Comparison of ENCODE assay signal across 8 cellular contexts in genomic region chr2:26299488-26300092, GRCh38. TPM values are rescaled to one million over a fixed set of nuclear protein-coding genes. Genes with fewer than 3 reads are reported as not detected.
DNase-seq lines count a peak whose midpoint lies in the region; ATAC-seq lines count a peak whose summit lies in the region.

No MANE protein-coding gene starts in this region.

- POLR2A ChIA-PET in activated CD8-positive, alpha-beta T cell treated with anti-CD3 and anti-CD28 coated beads, Interleukin-2, amount 10 ng/mL, durations not matched to agents 7 days and 5 days (lab: Charles Lee), result interaction anchor here (0.6 to 1.7 kb wide), 5 partner anchors 10 to 212 kb away, joined by 3 to 13 read pairs (median 3); partner anchors contain the start of genes ADGRF3, HADHA, HADHB and SELENOI

- CTCF ChIA-PET in activated CD8-positive, alpha-beta T cell treated with anti-CD3 and anti-CD28 coated beads, Interleukin-2, amount 10 ng/mL, durations not matched to agents 7 days and 5 days (lab: Charles Lee), result interaction anchor here (0.9 to 1.8 kb wide), 4 partner anchors 32 to 116 kb away, joined by 3 to 8 read pairs (median 3); no protein-coding TSS in a partner anchor

- no peaks in the 10 kb centered on the region for H3K9me3 Mint-ChIP-seq in activated CD8-positive, alpha-beta T cell treated with anti-CD3 and anti-CD28 coated beads, Interleukin-2, amount 10 ng/mL, durations not matched to agents 7 days and 5 days (ENCODE audit: insufficient read depth)

- H3K27me3 Mint-ChIP-seq in activated CD8-positive, alpha-beta T cell treated with anti-CD3 and anti-CD28 coated beads, Interleukin-2, amount 10 ng/mL, durations not matched to agents 7 days and 5 days (ENCODE audit: low read depth), result no peaks in the 10 kb centered on the region

- H3K36me3 Mint-ChIP-seq in activated CD8-positive, alpha-beta T cell treated with anti-CD3 and anti-CD28 coated beads, Interleukin-2, amount 10 ng/mL, durations not matched to agents 7 days and 5 days (ENCODE audit: low read depth), result no peaks in the 10 kb centered on the region

- intact Hi-C loops in left ventricle myocardium superior (cut with micrococcal nuclease), result no loop called here

- no peak overlapping the region for H3K27ac Mint-ChIP-seq in activated CD8-positive, alpha-beta T cell treated with anti-CD3 and anti-CD28 coated beads, Interleukin-2, amount 10 ng/mL, durations not matched to agents 7 days and 5 days

- ATAC-seq in HG02610 (IDR thresholded peaks at IDR 0.05; ENCODE audit: unreplicated experiment) (peak; percentile 51), left ventricle myocardium superior (peak; percentile 63), GM19324 (IDR thresholded peaks at IDR 0.05; ENCODE audit: low FRiP score, unreplicated experiment) (no peak), HG03342 (IDR thresholded peaks at IDR 0.05; ENCODE audit: unreplicated experiment) (no peak), GM18858 (IDR thresholded peaks at IDR 0.05; ENCODE audit: unreplicated experiment) (no peak)
- peak; percentile 50 for ATAC-seq in activated CD8-positive, alpha-beta T cell treated with anti-CD3 and anti-CD28 coated beads, Interleukin-2, amount 10 ng/mL, durations not matched to agents 7 days and 5 days

- DNase-seq in COLO829 (ENCODE audit: low spot score) (peak; percentile 33), left ventricle myocardium superior (no peak), retina (peak; percentile 61)
- peak; percentile 42 for DNase-seq in activated CD8-positive, alpha-beta T cell treated with anti-CD3 and anti-CD28 coated beads, Interleukin-2, amount 10 ng/mL, durations not matched to agents 7 days and 5 days

- H3K4me1 Mint-ChIP-seq in activated CD8-positive, alpha-beta T cell treated with anti-CD3 and anti-CD28 coated beads, Interleukin-2, amount 10 ng/mL, durations not matched to agents 7 days and 5 days (ENCODE audit: low read depth), result no peaks in the 10 kb centered on the region

- H3K4me3 Mint-ChIP-seq in activated CD8-positive, alpha-beta T cell treated with anti-CD3 and anti-CD28 coated beads, Interleukin-2, amount 10 ng/mL, durations not matched to agents 7 days and 5 days, result no peak overlapping the region

RNA-seq across cellular contexts. Expression of gene SELENOI, which starts 46.4 kb away (rescaled TPM):
- 10 to 100 TPM; 36.8 to 37.6 TPM for total RNA-seq in activated CD8-positive, alpha-beta T cell treated with anti-CD3 and anti-CD28 coated beads, Interleukin-2, amount 10 ng/mL, durations not matched to agents 7 days and 5 days
- total RNA-seq in left ventricle myocardium superior, result 14.5 TPM

RNA-seq across cellular contexts. Expression of gene ADGRF3, which starts 47.0 kb away (rescaled TPM):
- 1 to 10 TPM; 5.8 TPM for total RNA-seq in activated CD8-positive, alpha-beta T cell treated with anti-CD3 and anti-CD28 coated beads, Interleukin-2, amount 10 ng/mL, durations not matched to agents 7 days and 5 days
- total RNA-seq in left ventricle myocardium superior, result not detected

RNA-seq across cellular contexts. Expression of gene HADHB, which starts 54.9 kb away (rescaled TPM):
- total RNA-seq in activated CD8-positive, alpha-beta T cell treated with anti-CD3 and anti-CD28 coated beads, Interleukin-2, amount 10 ng/mL, durations not matched to agents 7 days and 5 days, result 10 to 100 TPM; 59.1 to 63.5 TPM
- 1,919 TPM for total RNA-seq in left ventricle myocardium superior

RNA-seq across cellular contexts. Expression of gene HADHA, which starts 55.2 kb away (rescaled TPM):
- total RNA-seq in activated CD8-positive, alpha-beta T cell treated with anti-CD3 and anti-CD28 coated beads, Interleukin-2, amount 10 ng/mL, durations not matched to agents 7 days and 5 days, result 100 to 1,000 TPM; 119 to 124 TPM
- total RNA-seq in left ventricle myocardium superior, result 800 TPM

Comparison
In these comparisons a context has a peak if more than half of its experiments do, and no peak if none do; other contexts are left out.
1. ATAC-seq: peak in HG02610 (single experiment), activated CD8-positive, alpha-beta T cell treated with anti-CD3 and anti-CD28 coated beads, Interleukin-2, amount 10 ng/mL, durations not matched to agents 7 days and 5 days (single experiment) and left ventricle myocardium superior (single experiment); none in GM19324 (single experiment), HG03342 (single experiment) and GM18858 (single experiment).
2. RNA of gene HADHB, which starts 54.9 kb away (total RNA-seq): 1,919 TPM in left ventricle myocardium superior (single experiment); 59.1 to 63.5 TPM in activated CD8-positive, alpha-beta T cell treated with anti-CD3 and anti-CD28 coated beads, Interleukin-2, amount 10 ng/mL, durations not matched to agents 7 days and 5 days; every median in the first group is over 10 times any median in the second.